ENCODE assay signal across 8 cellular contexts in the genomic region with DNA sequence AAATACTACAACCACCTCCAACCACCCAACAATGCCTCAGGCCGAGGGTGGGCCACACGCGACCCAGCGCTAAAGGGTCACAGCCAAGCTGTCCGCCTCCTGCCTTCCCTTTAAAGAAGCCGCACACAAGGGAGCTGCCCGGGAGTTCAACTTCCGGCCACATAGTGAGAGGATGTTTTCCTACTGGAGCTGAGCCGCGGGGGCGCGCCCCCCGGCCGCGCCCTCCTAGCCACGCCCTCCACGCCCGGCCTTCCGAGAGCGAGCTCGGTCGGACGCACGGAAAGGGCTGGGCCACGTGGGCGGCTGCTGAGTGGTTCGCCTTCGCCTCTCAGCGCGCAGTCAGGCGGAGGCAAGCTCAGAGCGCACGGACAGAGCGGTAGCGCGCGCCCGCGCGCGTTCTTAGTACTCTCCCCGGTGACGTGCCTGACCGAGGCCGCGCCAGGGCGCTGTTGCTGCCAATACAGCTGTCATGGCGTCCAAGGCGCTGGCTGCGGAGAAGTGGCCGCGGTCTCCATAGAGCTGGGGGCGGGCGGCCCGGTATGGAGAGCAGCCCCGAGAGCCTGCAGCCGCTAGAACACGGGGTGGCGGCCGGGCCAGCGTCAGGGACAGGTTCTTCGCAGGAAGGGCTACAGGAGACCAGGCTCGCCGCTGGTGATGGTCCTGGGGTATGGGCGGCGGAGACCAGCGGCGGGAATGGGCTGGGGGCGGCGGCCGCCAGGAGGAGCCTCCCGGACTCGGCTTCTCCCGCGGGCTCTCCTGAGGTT. TPM values are rescaled to one million over a fixed set of nuclear protein-coding genes. Genes with fewer than 3 reads are reported as not detected.
DNase-seq lines count a peak whose midpoint lies in the region; ATAC-seq and TF ChIP-seq lines count a peak whose summit lies in the region.

A gene with protein sequence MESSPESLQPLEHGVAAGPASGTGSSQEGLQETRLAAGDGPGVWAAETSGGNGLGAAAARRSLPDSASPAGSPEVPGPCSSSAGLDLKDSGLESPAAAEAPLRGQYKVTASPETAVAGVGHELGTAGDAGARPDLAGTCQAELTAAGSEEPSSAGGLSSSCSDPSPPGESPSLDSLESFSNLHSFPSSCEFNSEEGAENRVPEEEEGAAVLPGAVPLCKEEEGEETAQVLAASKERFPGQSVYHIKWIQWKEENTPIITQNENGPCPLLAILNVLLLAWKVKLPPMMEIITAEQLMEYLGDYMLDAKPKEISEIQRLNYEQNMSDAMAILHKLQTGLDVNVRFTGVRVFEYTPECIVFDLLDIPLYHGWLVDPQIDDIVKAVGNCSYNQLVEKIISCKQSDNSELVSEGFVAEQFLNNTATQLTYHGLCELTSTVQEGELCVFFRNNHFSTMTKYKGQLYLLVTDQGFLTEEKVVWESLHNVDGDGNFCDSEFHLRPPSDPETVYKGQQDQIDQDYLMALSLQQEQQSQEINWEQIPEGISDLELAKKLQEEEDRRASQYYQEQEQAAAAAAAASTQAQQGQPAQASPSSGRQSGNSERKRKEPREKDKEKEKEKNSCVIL (plus strand): TSS at position 446 of the 764 bp plus-strand sequence. CDS start 94 bp downstream, at position 540.

- H3K27me3 ChIP-seq in prostate gland (replicated peaks; ENCODE audit: insufficient read depth) = no peaks in the 10 kb centered on the region

- H3K27ac ChIP-seq in angular gyrus (ENCODE audit: low read depth, low read length) (peak within 1 kb of the TSS; percentile 97), prostate gland (peak within 1 kb of the TSS; percentile 93 to 99), urinary bladder (ENCODE audit: low read depth) (peak within 1 kb of the TSS; percentile 97)

- TF ChIP-seq CTCF in prostate gland (IDR thresholded peaks at IDR 0.05) = peak in 3 of 4 experiments; percentile 21 to 40 (median 33)

- peak; percentile 99 for TF ChIP-seq POLR2A in prostate gland (IDR thresholded peaks at IDR 0.05)

- intact Hi-C loops in left ventricle myocardium superior (cut with micrococcal nuclease) = loop anchor here (10.0 kb wide), 1 partner anchor 496 kb away; no protein-coding TSS in a partner anchor
- intact Hi-C loops in prostate gland (cut with DNase I) = loop anchor here (2.0 to 5.0 kb wide), 2 partner anchors 20 to 161 kb away; a partner anchor contains a TSS

- H3K4me3 ChIP-seq in prostate gland (peak within 1 kb of the TSS; percentile 61 to 91), urinary bladder (ENCODE audit: low read depth, low read length) (peak within 1 kb of the TSS; percentile 78)

- H3K4me1 ChIP-seq in prostate gland (replicated peaks) (peaks cover 3% of the 10 kb centered on the region), urinary bladder (ENCODE audit: insufficient read depth) (no peaks in the 10 kb centered on the region)

- WGBS in prostate gland = 1% methylated on average over 51 of the region's 75 CpGs
- under 1% methylated on average over 75 of the region's 75 CpGs for WGBS in urinary bladder

- ATAC-seq in GM18498 (IDR thresholded peaks at IDR 0.05; ENCODE audit: unreplicated experiment) (peak; percentile 95), HG02938 (IDR thresholded peaks at IDR 0.05; ENCODE audit: unreplicated experiment) (peak; percentile 88), left ventricle myocardium superior (peak; percentile 97)

- H3K9me3 ChIP-seq in prostate gland = no peaks in the 10 kb centered on the region

- DNase-seq in NCI-H187 (lab: John Stamatoyannopoulos, UW) (peak; percentile 86 to 93), T-helper 2 cell (peak; percentile 77 to 99 (median 89)), left ventricle myocardium superior (peak; percentile 99), prostate gland (ENCODE audit: low spot score) (peak; percentile 99)

- no peaks in the 10 kb centered on the region for H3K36me3 ChIP-seq in prostate gland
- no peaks in the 10 kb centered on the region for H3K36me3 ChIP-seq in urinary bladder (ENCODE audit: insufficient read depth)

RNA-seq across cellular contexts. Expression of the gene that starts here (rescaled TPM):
- total RNA-seq in left ventricle myocardium superior (37.2 TPM), prostate gland (10 to 100 TPM; 14.3 to 22.9 TPM), urinary bladder (62.1 TPM)
- 7.5 TPM for polyA plus RNA-seq in urinary bladder

Comparison
In these comparisons a context has a peak if more than half of its experiments do, and no peak if none do; other contexts are left out.
1. Peak in every context shown above with its lines: DNase-seq, ATAC-seq, H3K4me3 ChIP-seq and H3K27ac ChIP-seq.